In genomic region chr13:97211357-97211756, GRCh38 we compare ENCODE assay signal across 1 cellular context.
TF ChIP-seq lines count a peak whose summit lies in the region.

No MANE protein-coding gene starts in this region.

TF ChIP-seq in SK-N-SH treated with all-trans-retinoic acid at 6 μM for 48 hours, 23 proteins besides CTCF, POLR2A, EP300 and RAD21 (continued from another document):
- no peak for TF ChIP-seq TSHZ2 (CRISPR knock-in tag; IDR thresholded peaks at IDR 0.05)
- no peak for TF ChIP-seq CSRNP3 (CRISPR knock-in tag; IDR thresholded peaks at IDR 0.05)
- TF ChIP-seq ESRRG (CRISPR knock-in tag; IDR thresholded peaks at IDR 0.05): no peak
- TF ChIP-seq ISL1 (CRISPR knock-in tag; IDR thresholded peaks at IDR 0.05): no peak; the same call in 1 of the 2 replicates
- no peak for TF ChIP-seq PATZ1 (CRISPR knock-in tag; IDR thresholded peaks at IDR 0.05; ENCODE audit: borderline replicate concordance)
- TF ChIP-seq ZC3H10 (CRISPR knock-in tag; IDR thresholded peaks at IDR 0.05): no peak
- TF ChIP-seq ZNF70 (CRISPR knock-in tag; IDR thresholded peaks at IDR 0.05): no peak
- TF ChIP-seq GLIS3 (CRISPR knock-in tag; IDR thresholded peaks at IDR 0.05): no peak
- TF ChIP-seq TOX (CRISPR knock-in tag; IDR thresholded peaks at IDR 0.05; ENCODE audit: borderline replicate concordance): no peak
- no peak for TF ChIP-seq CSDC2 (CRISPR knock-in tag; IDR thresholded peaks at IDR 0.05)
- no peak for TF ChIP-seq BACH2 (CRISPR knock-in tag; IDR thresholded peaks at IDR 0.05; ENCODE audit: borderline replicate concordance)
- no peak for TF ChIP-seq ZFP30 (CRISPR knock-in tag; IDR thresholded peaks at IDR 0.05)
- TF ChIP-seq TCF4 (CRISPR knock-in tag; IDR thresholded peaks at IDR 0.05; ENCODE audit: borderline replicate concordance): no peak
- TF ChIP-seq CREB5 (CRISPR knock-in tag; IDR thresholded peaks at IDR 0.05; ENCODE audit: low read depth): no peak
